21 cellular contexts compared by ENCODE assay signal in genomic region chr2:120979921-120980320, GRCh38.
DNase-seq lines count a peak whose midpoint lies in the region; ATAC-seq, FAIRE-seq and TF ChIP-seq lines count a peak whose summit lies in the region.
"Had no signal": no experiment of that assay in that cellular context is flagged by ENCODE, and none has a peak within 500 bp of the region (broad histone marks: within the 10 kb centered on the region; RNA-seq: fewer than 3 reads in every experiment).

No MANE protein-coding gene starts in this region.

- no peak for DNase-seq in HepG2 (ENCODE audit: low spot score)
- no peak for DNase-seq in right lobe of liver
- DNase-seq in epithelial cell of esophagus (ENCODE audit: low read depth) = peak; percentile 63
- no peak for DNase-seq in keratinocyte (ENCODE audit: low read depth, low spot score)
- DNase-seq in osteoblast (ENCODE audit: insufficient read length, low spot score, missing footprints) = peak; percentile 14
- DNase-seq in suprapubic skin (ENCODE audit: low spot score in 2 of 2) = no peak
- no peak for DNase-seq in HuH-7.5 (ENCODE audit: low spot score)
- DNase-seq: C1 segment of cervical spinal cord; Caco-2; CD4-positive, CD25-positive, alpha-beta regulatory T cell; CD8-positive, alpha-beta T cell; DMS79; EL; GDM1; GM23248; H7; HCEC 1CT had no signal

- H3K4me3 ChIP-seq in HepG2 (replicated peaks in 1 of 3; ENCODE audit: insufficient read depth in 1 of 3, low read depth in 2 of 3, low read length in 3 of 3) = no peak overlapping the region
- no peak overlapping the region for H3K4me3 ChIP-seq in right lobe of liver
- H3K4me3 ChIP-seq in epithelial cell of esophagus (ENCODE audit: low read length) = no peak overlapping the region
- H3K4me3 ChIP-seq in keratinocyte (ENCODE audit: control insufficient read depth in 2 of 3, extremely low read depth in 1 of 3, insufficient read depth in 2 of 3, low read depth in 1 of 3, low read length in 3 of 3) = no peak overlapping the region
- H3K4me3 ChIP-seq in osteoblast (ENCODE audit: insufficient read depth, low read length) = no peak overlapping the region
- H3K4me3 ChIP-seq in suprapubic skin = no peak overlapping the region
- H3K4me3 ChIP-seq: GM12878, GM23248 had no signal

- H3K4me1 ChIP-seq in HepG2 (ENCODE audit: insufficient read depth, low read length) (no peaks in the 10 kb centered on the region), right lobe of liver (no peaks in the 10 kb centered on the region), keratinocyte (ENCODE audit: control insufficient read depth, extremely low read depth, insufficient read depth, low read length) (peaks cover 9% of the 10 kb centered on the region), osteoblast (ENCODE audit: insufficient read depth, low read length) (no peaks in the 10 kb centered on the region), suprapubic skin (no peaks in the 10 kb centered on the region)

- no peak overlapping the region for H3K4me2 ChIP-seq in HepG2 (ENCODE audit: low read depth, low read length)
- H3K4me2 ChIP-seq in keratinocyte (ENCODE audit: control insufficient read depth, extremely low read depth, insufficient read depth, low read depth, low read length) = no peak overlapping the region
- H3K4me2 ChIP-seq in osteoblast (ENCODE audit: insufficient read depth, low read length) = no peak overlapping the region

- H3K79me2 ChIP-seq in HepG2 (ENCODE audit: insufficient read depth, low read length) = no peaks in the 10 kb centered on the region
- no peaks in the 10 kb centered on the region for H3K79me2 ChIP-seq in keratinocyte (ENCODE audit: control insufficient read depth, insufficient read depth, low read length)
- H3K79me2 ChIP-seq in osteoblast (ENCODE audit: insufficient read depth, low read length) = no peaks in the 10 kb centered on the region

- POLR2A ChIA-PET in HepG2 (lab: Yijun Ruan, JAX) = no interaction called here

- H3K9me1 ChIP-seq in keratinocyte (ENCODE audit: control insufficient read depth, extremely low read depth, insufficient read depth, low read length) = no peaks in the 10 kb centered on the region

- no peak for TF ChIP-seq POLR2A in HepG2 (IDR thresholded peaks at IDR 0.05; ENCODE audit: insufficient read depth in 1 of 2, low read depth in 2 of 2, low read length in 2 of 2)
- no peak for TF ChIP-seq POLR2A in right lobe of liver (IDR thresholded peaks at IDR 0.05)
- TF ChIP-seq POLR2A in suprapubic skin (IDR thresholded peaks at IDR 0.05) = no peak

- TF ChIP-seq RAD21 in HepG2 (CRISPR knock-in tag; IDR thresholded peaks at IDR 0.05) = no peak

- H3K27ac ChIP-seq in HepG2 (ENCODE audit: extremely low read length, insufficient read depth, low read length) (no peak overlapping the region), right lobe of liver (no peak overlapping the region), keratinocyte (ENCODE audit: control insufficient read depth, insufficient read depth, low read length) (no peak overlapping the region), osteoblast (ENCODE audit: low read depth, low read length) (no peak overlapping the region), suprapubic skin (no peak overlapping the region)
- H3K27ac ChIP-seq: GM23248 had no signal

- in situ Hi-C loops in HepG2 (cut with HindIII; ENCODE audit: extremely low pct_ligation_motif_present, low pct_unique_long_range_greater_than_20kb) = no loop called here

- BruUV-seq in HepG2 (replicated peaks; lab: Mats Ljungman, UMichigan) = no TSS peak

- H4K20me1 ChIP-seq in HepG2 (ENCODE audit: insufficient read depth, low read length) = no peaks in the 10 kb centered on the region
- H4K20me1 ChIP-seq in keratinocyte (ENCODE audit: control insufficient read depth, extremely low read depth, insufficient read depth, low read length) = no peaks in the 10 kb centered on the region
- H4K20me1 ChIP-seq in osteoblast (ENCODE audit: insufficient read depth, low read length) = no peaks in the 10 kb centered on the region

- no peaks in the 10 kb centered on the region for H3K36me3 ChIP-seq in HepG2 (replicated peaks in 1 of 2; ENCODE audit: control insufficient read depth in 1 of 2, insufficient read depth in 2 of 2, low read length in 2 of 2)
- H3K36me3 ChIP-seq in right lobe of liver = no peaks in the 10 kb centered on the region
- no peaks in the 10 kb centered on the region for H3K36me3 ChIP-seq in keratinocyte (ENCODE audit: control insufficient read depth in 2 of 2, extremely low read depth in 1 of 2, insufficient read depth in 2 of 2, low read length in 2 of 2)
- H3K36me3 ChIP-seq in osteoblast (ENCODE audit: insufficient read depth, low read length) = peaks cover 84% of the 10 kb centered on the region
- H3K36me3 ChIP-seq in suprapubic skin = peaks cover 26% of the 10 kb centered on the region

- dilution Hi-C loops in keratinocyte (cut with MboI; ENCODE audit: extremely low pct_ligation_motif_present, low sequenced_read_pairs) = no loop called here

- FAIRE-seq in HepG2 (lab: Jason Lieb, UNC) = peak; percentile 36
- peak; percentile 43 for FAIRE-seq in keratinocyte (lab: Jason Lieb, UNC)
- FAIRE-seq: GM12878, GM19239, H1 had no signal

- no peak for TF ChIP-seq EP300 in HepG2 (IDR thresholded peaks at IDR 0.05; ENCODE audit: low read depth in 2 of 2, low read length in 2 of 2)
- TF ChIP-seq EP300 in HepG2 (CRISPR knock-in tag; IDR thresholded peaks at IDR 0.05; ENCODE audit: borderline replicate concordance) = no peak
- no peak for TF ChIP-seq EP300 in suprapubic skin (IDR thresholded peaks at IDR 0.05)

- CTCF ChIA-PET in HepG2 (lab: Yijun Ruan, JAX; ENCODE audit: low intra/inter-chr PET ratio, low total read pairs) = no interaction called here

- H3K27me3 ChIP-seq in HepG2 (ENCODE audit: control insufficient read depth in 1 of 2, insufficient read depth in 2 of 2, low read length in 2 of 2) (peaks cover 11 to 62% of the 10 kb centered on the region in 2 experiments; a peak in 4 of 5 replicates), right lobe of liver (no peaks in the 10 kb centered on the region), keratinocyte (ENCODE audit: control insufficient read depth, extremely low read depth, insufficient read depth, low read length) (no peaks in the 10 kb centered on the region), osteoblast (ENCODE audit: insufficient read depth, low read length) (no peaks in the 10 kb centered on the region), suprapubic skin (no peaks in the 10 kb centered on the region)

- intact Hi-C loops in HepG2 (cut with micrococcal nuclease; ENCODE audit: unreplicated experiment) = no loop called here
- intact Hi-C loops in right lobe of liver (cut with DNase I) = no loop called here

- H3K9ac ChIP-seq in HepG2 (ENCODE audit: insufficient read depth, low read depth, low read length) (no peak overlapping the region), keratinocyte (ENCODE audit: control insufficient read depth, extremely low read depth, insufficient read depth, low read length) (no peak overlapping the region)
- H3K9ac ChIP-seq: GM23248 had no signal

- ATAC-seq in HepG2 (no peak), right lobe of liver (no peak), HG03342 (IDR thresholded peaks at IDR 0.05; ENCODE audit: unreplicated experiment) (no peak)
- ATAC-seq: CD8-positive, alpha-beta T cell; GM12878 had no signal

- TF ChIP-seq CTCF in HepG2 (CRISPR knock-in tag; IDR thresholded peaks at IDR 0.05) (no peak), right lobe of liver (IDR thresholded peaks at IDR 0.05) (no peak), epithelial cell of esophagus (IDR thresholded peaks at IDR 0.05; ENCODE audit: insufficient read depth, low read depth, low read length, missing control alignments) (no peak), keratinocyte (optimal IDR thresholded peaks at IDR 0.05 in 1 of 3, IDR thresholded peaks at IDR 0.05 in 1 of 3, conservative IDR thresholded peaks at IDR 0.05 in 1 of 3; ENCODE audit: extremely low read depth in 1 of 3, insufficient read depth in 2 of 3, low read length in 3 of 3) (no peak), osteoblast (IDR thresholded peaks at IDR 0.05; ENCODE audit: extremely low read depth, low read depth, low read length) (no peak), suprapubic skin (IDR thresholded peaks at IDR 0.05) (no peak)

- H3K9me3 ChIP-seq in HepG2 (ENCODE audit: low read length) (no peaks in the 10 kb centered on the region), right lobe of liver (no peaks in the 10 kb centered on the region), keratinocyte (ENCODE audit: control insufficient read depth, low read depth, low read length) (no peaks in the 10 kb centered on the region), osteoblast (ENCODE audit: low read depth, low read length) (no peaks in the 10 kb centered on the region), suprapubic skin (no peaks in the 10 kb centered on the region)
- H3K9me3 ChIP-seq: Caco-2 had no signal

- H2AFZ ChIP-seq in HepG2 (ENCODE audit: low read length) (no peak overlapping the region), keratinocyte (ENCODE audit: control insufficient read depth, low read length) (no peak overlapping the region), osteoblast (ENCODE audit: low read length) (no peak overlapping the region)
- H2AFZ ChIP-seq: GM23248 had no signal

- 36% methylated on average over 8 of the region's 8 CpGs for whole genome bisulfite sequencing in HepG2 (ENCODE audit: low lambda C conversion rate)
- WGBS in right lobe of liver (ENCODE audit: insufficient coverage, low coverage, low lambda C conversion rate, missing lambda C conversion rate) = 52% methylated on average over 8 of the region's 8 CpGs
- 93% methylated on average over 8 of the region's 8 CpGs for WGBS in suprapubic skin

TF ChIP-seq in HepG2, 621 proteins besides CTCF, POLR2A, EP300 and RAD21 (continues in another document):
- no peak for TF ChIP-seq CEBPG (CRISPR knock-in tag; IDR thresholded peaks at IDR 0.05)
- no peak for TF ChIP-seq ZSCAN30 (CRISPR knock-in tag; IDR thresholded peaks at IDR 0.05)
- no peak for TF ChIP-seq FOXM1 (CRISPR knock-in tag; IDR thresholded peaks at IDR 0.05)
- no peak for TF ChIP-seq HOXA9 (CRISPR knock-in tag; IDR thresholded peaks at IDR 0.05; ENCODE audit: borderline replicate concordance)
- TF ChIP-seq ATAD3A (CRISPR knock-in tag; IDR thresholded peaks at IDR 0.05) = no peak
- TF ChIP-seq CENPBD1 (CRISPR knock-in tag; IDR thresholded peaks at IDR 0.05; ENCODE audit: borderline replicate concordance, low read depth) = no peak
- TF ChIP-seq MEIS1 (CRISPR knock-in tag; IDR thresholded peaks at IDR 0.05; ENCODE audit: borderline replicate concordance) = no peak
- TF ChIP-seq ZNF136 (CRISPR knock-in tag; IDR thresholded peaks at IDR 0.05; ENCODE audit: low read depth) = no peak
- no peak for TF ChIP-seq ZNF138 (CRISPR knock-in tag; IDR thresholded peaks at IDR 0.05; ENCODE audit: low read depth)

Comparison
In these comparisons a context has a peak if more than half of its experiments do, and no peak if none do; other contexts are left out.
1. DNase-seq: peak in epithelial cell of esophagus (single experiment) and osteoblast (single experiment); none in HepG2 (single experiment), right lobe of liver (0 of 3), keratinocyte (single experiment), suprapubic skin (0 of 2) and HuH-7.5 (single experiment).